8 cellular contexts compared by ENCODE assay signal in the genomic region with DNA sequence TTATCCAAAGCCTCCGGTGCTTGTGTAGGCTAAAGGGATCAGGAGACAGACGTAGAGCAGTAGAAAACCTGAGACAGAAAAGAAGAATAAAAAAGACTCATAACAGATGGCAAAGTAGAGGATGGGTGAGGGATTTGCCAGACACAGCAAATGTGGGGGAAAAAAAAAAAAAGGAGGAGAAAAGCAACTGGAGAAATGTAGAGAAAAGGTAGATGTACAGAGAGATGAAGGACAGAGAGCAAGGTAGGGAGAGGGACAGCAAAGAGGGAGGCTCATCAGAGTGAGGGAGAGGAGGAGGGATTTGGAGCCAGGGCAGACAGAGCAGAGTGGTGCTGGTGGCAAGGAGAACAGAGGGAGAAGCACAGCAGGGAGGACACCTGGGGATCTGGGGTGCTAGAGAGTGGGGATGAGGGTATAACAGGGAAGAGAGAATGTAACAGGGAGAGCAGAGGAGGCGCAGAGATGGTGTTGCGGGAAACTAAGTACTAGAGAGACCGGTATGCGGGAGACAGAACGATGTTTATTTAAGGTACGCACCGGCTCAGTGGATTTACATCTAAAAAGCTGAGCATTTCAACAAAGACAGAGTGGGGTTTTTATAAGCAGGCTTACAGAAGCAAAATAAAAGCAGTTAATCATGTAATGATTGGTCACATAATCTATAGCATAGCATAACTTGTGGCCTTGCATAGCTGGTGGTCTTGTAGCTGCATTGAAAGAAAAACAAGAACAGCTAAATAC. TPM values are rescaled to one million over a fixed set of nuclear protein-coding genes. Genes with fewer than 3 reads are reported as not detected.
A peak's percentile ranks its signal among the peaks of the same experiment; 100 is the strongest.
DNase-seq lines count a peak whose midpoint lies in the region; TF ChIP-seq lines count a peak whose summit lies in the region.
"Not testable (repeated sequence)": the region's sequence is repeated elsewhere in the genome, so short reads cannot be mapped to it uniquely, and the experiment has no call there.

No MANE protein-coding gene starts in this region.

- in situ Hi-C loops in G401 (cut with HindIII; ENCODE audit: low sequenced_read_pairs), result not testable (repeated sequence)

- 5 to 9% methylated on average over 8 to 9 of the region's 9 CpGs for WGBS in mesodermal cell (ENCODE audit: insufficient coverage in 2 of 2), 2 experiments
- 10% methylated on average over 9 of the region's 9 CpGs for WGBS in urinary bladder

- POLR2A ChIA-PET in activated CD4-positive, alpha-beta memory T cell treated with anti-CD3 and anti-CD28 coated beads, Interleukin-2, amount 10 ng/mL, durations not matched to agents 7 days and 5 days (lab: Charles Lee), result interaction anchor here (1.0 to 1.9 kb wide), 2 partner anchors 29 to 500 kb away, joined by 3 to 9 read pairs; no protein-coding TSS in a partner anchor

- H3K36me3 ChIP-seq in mesodermal cell (ENCODE audit: control insufficient read depth, insufficient read depth, low read length), result peaks cover 32% of the 10 kb centered on the region
- H3K36me3 ChIP-seq in urinary bladder (ENCODE audit: insufficient read depth), result not testable (repeated sequence)

- H3K27ac ChIP-seq in mesodermal cell (ENCODE audit: low read depth, low read length, severe bottlenecking); urinary bladder (ENCODE audit: low read depth): not testable (repeated sequence)

- not testable (repeated sequence) for H3K4me1 ChIP-seq in mesodermal cell (ENCODE audit: control insufficient read depth, insufficient read depth, low read length, poor library complexity, severe bottlenecking); urinary bladder (ENCODE audit: insufficient read depth)

- H3K4me3 Mint-ChIP-seq in activated CD4-positive, alpha-beta memory T cell treated with anti-CD3 and anti-CD28 coated beads, Interleukin-2, amount 10 ng/mL, durations not matched to agents 7 days and 5 days, result peak overlapping the region; percentile 89
- H3K4me3 Mint-ChIP-seq in glutamatergic neuron (ENCODE audit: unreplicated experiment), result peak overlapping the region; percentile 96

- H3K9me3 Mint-ChIP-seq in activated CD4-positive, alpha-beta memory T cell treated with anti-CD3 and anti-CD28 coated beads, Interleukin-2, amount 10 ng/mL, durations not matched to agents 7 days and 5 days, result peaks cover 27% of the 10 kb centered on the region
- peaks cover 11% of the 10 kb centered on the region for H3K9me3 Mint-ChIP-seq in glutamatergic neuron (ENCODE audit: unreplicated experiment)

- H3K27ac Mint-ChIP-seq in activated CD4-positive, alpha-beta memory T cell treated with anti-CD3 and anti-CD28 coated beads, Interleukin-2, amount 10 ng/mL, durations not matched to agents 7 days and 5 days, result peak overlapping the region; percentile 74
- peak overlapping the region; percentile 92 for H3K27ac Mint-ChIP-seq in glutamatergic neuron (ENCODE audit: unreplicated experiment)

- peaks cover 24% of the 10 kb centered on the region for H3K4me1 Mint-ChIP-seq in activated CD4-positive, alpha-beta memory T cell treated with anti-CD3 and anti-CD28 coated beads, Interleukin-2, amount 10 ng/mL, durations not matched to agents 7 days and 5 days
- H3K4me1 Mint-ChIP-seq in glutamatergic neuron (ENCODE audit: low read depth, unreplicated experiment), result peaks cover 12% of the 10 kb centered on the region

- not testable (repeated sequence) for H3K27me3 Mint-ChIP-seq in activated CD4-positive, alpha-beta memory T cell treated with anti-CD3 and anti-CD28 coated beads, Interleukin-2, amount 10 ng/mL, durations not matched to agents 7 days and 5 days; glutamatergic neuron (ENCODE audit: unreplicated experiment)

- DNase-seq in G401 (ENCODE audit: low spot score) (peak; percentile 44), NCI-H2227 treated with DMSO at 0.1 percent for 48 hours (lab: John Stamatoyannopoulos, UW) (peak; percentile 47), cardiac fibroblast (ENCODE audit: low read depth in 2 of 2) (peak in 1 of 2 donors; percentile 3), retina (peak; percentile 2)
- not testable (repeated sequence) for DNase-seq in activated CD4-positive, alpha-beta memory T cell treated with anti-CD3 and anti-CD28 coated beads, Interleukin-2, amount 10 ng/mL, durations not matched to agents 7 days and 5 days; glutamatergic neuron

- H3K4me3 ChIP-seq in cardiac fibroblast (replicated peaks in 1 of 2; ENCODE audit: low read depth in 2 of 2, low read length in 2 of 2), result peak overlapping the region; percentile 66 to 80
- H3K4me3 ChIP-seq in mesodermal cell (ENCODE audit: extremely low read depth, insufficient read depth, low read length, poor library complexity, severe bottlenecking), result peak overlapping the region; percentile 77
- peak overlapping the region; percentile 65 for H3K4me3 ChIP-seq in urinary bladder (ENCODE audit: low read depth, low read length)

- H3K9me3 ChIP-seq in mesodermal cell (ENCODE audit: control insufficient read depth, low read length), result not testable (repeated sequence)

- CTCF ChIA-PET in activated CD4-positive, alpha-beta memory T cell treated with anti-CD3 and anti-CD28 coated beads, Interleukin-2, amount 10 ng/mL, durations not matched to agents 7 days and 5 days (lab: Charles Lee), result not testable (repeated sequence)

- TF ChIP-seq CTCF in cardiac fibroblast (IDR thresholded peaks at IDR 0.05; ENCODE audit: low read depth, low read length); glutamatergic neuron (IDR thresholded peaks at IDR 0.05; ENCODE audit: partially characterized antibody, unreplicated experiment): not testable (repeated sequence)

- H3K36me3 Mint-ChIP-seq in activated CD4-positive, alpha-beta memory T cell treated with anti-CD3 and anti-CD28 coated beads, Interleukin-2, amount 10 ng/mL, durations not matched to agents 7 days and 5 days (ENCODE audit: low read depth), result peaks cover 50% of the 10 kb centered on the region
- not testable (repeated sequence) for H3K36me3 Mint-ChIP-seq in glutamatergic neuron (ENCODE audit: unreplicated experiment)

RNA-seq across cellular contexts. Expression of a gene that starts 1.1 kb away (rescaled TPM):
- total RNA-seq in G401 (2014; rRNA removed; shearing (Covaris generic)), result 10.3 and 13.8 TPM in 2 replicates
- total RNA-seq in activated CD4-positive, alpha-beta memory T cell treated with anti-CD3 and anti-CD28 coated beads, Interleukin-2, amount 10 ng/mL, durations not matched to agents 7 days and 5 days, result 10 to 100 TPM; 11.8 to 12.7 TPM
- total RNA-seq in glutamatergic neuron (ENCODE audit: unreplicated experiment) (21.4 TPM), urinary bladder (32.5 TPM)
- 9.6 TPM for polyA plus RNA-seq in mesodermal cell (2013, experiment 1 of 2)
- 9.1 TPM for polyA plus RNA-seq in mesodermal cell (2013, experiment 2 of 2)
- polyA plus RNA-seq in urinary bladder, result 5.7 TPM

RNA-seq across cellular contexts. Expression of a gene that starts 30.5 kb away (rescaled TPM):
- 11.9 and 23.0 TPM in 2 replicates for total RNA-seq in G401 (2014; rRNA removed; shearing (Covaris generic))
- total RNA-seq in activated CD4-positive, alpha-beta memory T cell treated with anti-CD3 and anti-CD28 coated beads, Interleukin-2, amount 10 ng/mL, durations not matched to agents 7 days and 5 days, result 10 to 100 TPM; 15.9 to 16.1 TPM
- 8.2 TPM for total RNA-seq in glutamatergic neuron (ENCODE audit: unreplicated experiment)
- 7.7 TPM for polyA plus RNA-seq in mesodermal cell (2013, experiment 1 of 2)
- 10.2 TPM for polyA plus RNA-seq in mesodermal cell (2013, experiment 2 of 2)
- 23.1 TPM for total RNA-seq in urinary bladder
- polyA plus RNA-seq in urinary bladder, result 4.6 TPM

RNA-seq across cellular contexts. Expression of a gene that starts 35.8 kb away (rescaled TPM):
- 10.3 and 17.7 TPM in 2 replicates for total RNA-seq in G401 (2014; rRNA removed; shearing (Covaris generic))
- 10 to 100 TPM; 11.9 to 12.9 TPM for total RNA-seq in activated CD4-positive, alpha-beta memory T cell treated with anti-CD3 and anti-CD28 coated beads, Interleukin-2, amount 10 ng/mL, durations not matched to agents 7 days and 5 days
- 9.8 TPM for total RNA-seq in glutamatergic neuron (ENCODE audit: unreplicated experiment)
- 21.5 TPM for polyA plus RNA-seq in mesodermal cell (2013, experiment 1 of 2)
- polyA plus RNA-seq in mesodermal cell (2013, experiment 2 of 2), result 28.7 TPM
- 29.4 TPM for total RNA-seq in urinary bladder
- polyA plus RNA-seq in urinary bladder, result 8.5 TPM
